ENCODE assay signal across 16 cellular contexts in genomic region chr18:45894818-45895217, GRCh38.
A peak's percentile ranks its signal among the peaks of the same experiment; 100 is the strongest.
DNase-seq lines count a peak whose midpoint lies in the region; ATAC-seq lines count a peak whose summit lies in the region.
"Had no signal": no experiment of that assay in that cellular context is flagged by ENCODE, and none has a peak within 500 bp of the region (broad histone marks: within the 10 kb centered on the region; RNA-seq: fewer than 3 reads in every experiment).

No MANE protein-coding gene starts in this region.

- peaks cover 52% of the 10 kb centered on the region for H3K36me3 Mint-ChIP-seq in CD4-positive, CD25-positive, alpha-beta regulatory T cell
- H3K36me3 Mint-ChIP-seq in CD4-positive, alpha-beta memory T cell: peaks cover 43 to 59% of the 10 kb centered on the region in 2 donors
- H3K36me3 Mint-ChIP-seq in T-helper 17 cell (ENCODE audit: low read depth): peaks cover 23% of the 10 kb centered on the region

- no peak overlapping the region for H3K4me3 Mint-ChIP-seq in CD4-positive, CD25-positive, alpha-beta regulatory T cell
- no peak overlapping the region for H3K4me3 Mint-ChIP-seq in CD4-positive, alpha-beta memory T cell
- H3K4me3 Mint-ChIP-seq in T-helper 17 cell: peak overlapping the region; percentile 19
- H3K4me3 Mint-ChIP-seq: CD8-positive, alpha-beta memory T cell; GM23338; H9; HFFc6 had no signal

- ATAC-seq in CD4-positive, CD25-positive, alpha-beta regulatory T cell (ENCODE audit: low read depth in 2 of 2): no peak
- ATAC-seq in T-helper 17 cell: no peak
- ATAC-seq: GM23338, HCT116 had no signal

- peaks cover 0 to 9% (median 8%) of the 10 kb centered on the region in 4 donors for H3K4me1 Mint-ChIP-seq in CD4-positive, CD25-positive, alpha-beta regulatory T cell
- peaks cover 0 to 7% (median 4%) of the 10 kb centered on the region in 4 donors for H3K4me1 Mint-ChIP-seq in CD4-positive, alpha-beta memory T cell
- peaks cover 16% of the 10 kb centered on the region for H3K4me1 Mint-ChIP-seq in T-helper 17 cell
- H3K4me1 Mint-ChIP-seq: GM23338, H9 had no signal

- CTCF ChIA-PET in CD4-positive, alpha-beta memory T cell (lab: Charles Lee; ENCODE audit: partially characterized antibody): no interaction called here

- H3K27me3 ChIP-seq in CD4-positive, CD25-positive, alpha-beta regulatory T cell (ENCODE audit: control insufficient read depth, insufficient read depth, low read length): no peaks in the 10 kb centered on the region
- H3K27me3 ChIP-seq in CD4-positive, alpha-beta memory T cell (ENCODE audit: insufficient read depth, low read length): no peaks in the 10 kb centered on the region

- H3K9me3 Mint-ChIP-seq in CD4-positive, CD25-positive, alpha-beta regulatory T cell: peaks cover 0 to 1% (median 0%) of the 10 kb centered on the region in 7 donors
- no peaks in the 10 kb centered on the region for H3K9me3 Mint-ChIP-seq in CD4-positive, alpha-beta memory T cell
- H3K9me3 Mint-ChIP-seq: CD8-positive, alpha-beta memory T cell; GM23338; H9; HFFc6 had no signal

- no peak overlapping the region for H3K4me3 ChIP-seq in CD4-positive, CD25-positive, alpha-beta regulatory T cell (ENCODE audit: low read depth, low read length)
- no peak overlapping the region for H3K4me3 ChIP-seq in CD4-positive, alpha-beta memory T cell (ENCODE audit: low read length in 2 of 2)
- H3K4me3 ChIP-seq: GM23338 had no signal

- H3K4me1 ChIP-seq in CD4-positive, CD25-positive, alpha-beta regulatory T cell (ENCODE audit: control insufficient read depth, insufficient read depth, low read length, poor library complexity, severe bottlenecking): no peaks in the 10 kb centered on the region
- H3K4me1 ChIP-seq in CD4-positive, alpha-beta memory T cell (ENCODE audit: insufficient read depth, low read length): no peaks in the 10 kb centered on the region

- no peak overlapping the region for H3K27ac ChIP-seq in CD4-positive, CD25-positive, alpha-beta regulatory T cell (ENCODE audit: insufficient read depth, low read length, poor library complexity, severe bottlenecking)
- no peak overlapping the region for H3K27ac ChIP-seq in CD4-positive, alpha-beta memory T cell (ENCODE audit: low read depth, low read length)

- no peaks in the 10 kb centered on the region for H3K27me3 Mint-ChIP-seq in CD4-positive, CD25-positive, alpha-beta regulatory T cell
- no peaks in the 10 kb centered on the region for H3K27me3 Mint-ChIP-seq in CD4-positive, alpha-beta memory T cell
- H3K27me3 Mint-ChIP-seq in T-helper 17 cell: no peaks in the 10 kb centered on the region
- H3K27me3 Mint-ChIP-seq: CD8-positive, alpha-beta memory T cell had no signal

- DNase-seq in CD4-positive, CD25-positive, alpha-beta regulatory T cell: no peak
- DNase-seq in CD4-positive, alpha-beta memory T cell: no peak
- DNase-seq in T-helper 17 cell (no peak), GDM1 (lab: John Stamatoyannopoulos, UW) (no peak), RPMI8226 (no peak)
- DNase-seq in activated naive CD4-positive, alpha-beta T cell (lab: John Stamatoyannopoulos, UW): no peak
- DNase-seq: C1 segment of cervical spinal cord; CD8-positive, alpha-beta memory T cell; DMS 273 treated with DMSO at 0.1 percent for 48 hours; DMS79; EL; GF-D8; H9; HFFc6 had no signal

- peak overlapping the region in 2 of 3 donors; percentile 3 to 74 for H3K27ac Mint-ChIP-seq in CD4-positive, CD25-positive, alpha-beta regulatory T cell
- peak overlapping the region in 5 of 7 donors; percentile 5 to 43 (median 12) for H3K27ac Mint-ChIP-seq in CD4-positive, alpha-beta memory T cell
- H3K27ac Mint-ChIP-seq in T-helper 17 cell: peak overlapping the region; percentile 81
- H3K27ac Mint-ChIP-seq: GM23338, H9, HFFc6 had no signal

- POLR2A ChIA-PET in CD4-positive, alpha-beta memory T cell (lab: Charles Lee; ENCODE audit: partially characterized antibody): no interaction called here

- H3K9me3 ChIP-seq in CD4-positive, CD25-positive, alpha-beta regulatory T cell (ENCODE audit: control insufficient read depth in 2 of 2, low read length in 2 of 2): no peaks in the 10 kb centered on the region
- H3K9me3 ChIP-seq in CD4-positive, alpha-beta memory T cell (ENCODE audit: control insufficient read depth in 1 of 2, low read length in 2 of 2): no peaks in the 10 kb centered on the region
- no peaks in the 10 kb centered on the region for H3K9me3 ChIP-seq in T-helper 17 cell (ENCODE audit: control insufficient read depth, low read length, poor library complexity, severe bottlenecking)

- peaks cover 78% of the 10 kb centered on the region for H3K36me3 ChIP-seq in CD4-positive, CD25-positive, alpha-beta regulatory T cell (ENCODE audit: control insufficient read depth, insufficient read depth, low read length)
- H3K36me3 ChIP-seq in CD4-positive, alpha-beta memory T cell (ENCODE audit: insufficient read depth, low read length): peaks cover 35% of the 10 kb centered on the region

- intact Hi-C loops in CD4-positive, alpha-beta memory T cell (cut with micrococcal nuclease): no loop called here

Comparison
In these comparisons a context has a peak if more than half of its experiments do, and no peak if none do; other contexts are left out.
1. H3K27ac Mint-ChIP-seq: peak in every context shown above with its lines; median percentile 81 in T-helper 17 cell; 38 in CD4-positive, CD25-positive, alpha-beta regulatory T cell; 12 in CD4-positive, alpha-beta memory T cell.